ENCODE assay signal across 8 cellular contexts in the genomic region with DNA sequence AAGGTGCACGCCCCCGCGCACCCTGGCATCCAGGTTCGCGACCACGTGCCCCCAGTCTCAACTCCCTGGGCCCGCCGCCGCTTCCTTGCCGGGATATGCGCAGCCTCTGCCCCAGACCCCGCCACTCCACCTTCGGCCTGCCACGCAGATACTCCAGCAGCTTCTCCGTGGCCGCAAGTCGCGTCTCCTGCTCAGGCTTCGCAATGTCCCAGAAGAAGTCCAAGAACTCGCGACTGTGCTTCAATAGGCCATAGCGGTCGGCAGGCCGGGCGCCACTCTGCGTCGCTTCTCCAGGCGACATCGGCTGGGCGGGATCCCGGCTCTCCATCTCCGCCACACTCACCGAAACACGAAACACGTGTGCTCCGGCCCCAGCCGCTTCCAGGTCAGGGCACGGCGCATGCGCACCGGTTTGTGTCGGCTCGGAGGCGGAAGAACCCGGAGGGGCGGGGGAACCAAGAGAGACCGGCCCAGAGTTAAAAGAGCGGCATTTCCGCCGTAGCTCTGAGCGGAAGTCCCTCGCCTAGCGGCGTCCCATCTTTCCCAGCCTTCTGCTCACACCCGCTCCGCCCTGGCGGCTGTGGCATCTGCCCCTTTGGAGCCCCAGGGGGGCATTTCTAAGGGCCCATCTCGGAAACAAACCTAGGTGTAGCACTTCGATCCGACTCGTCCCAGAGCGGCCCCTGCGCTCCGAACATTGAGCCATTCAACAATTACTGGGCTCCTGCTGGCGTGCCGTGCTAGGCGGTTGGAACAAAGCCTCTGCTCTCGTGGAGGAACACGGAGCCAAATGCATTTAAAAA. TPM values are rescaled to one million over a fixed set of nuclear protein-coding genes. Genes with fewer than 3 reads are reported as not detected.
DNase-seq lines count a peak whose midpoint lies in the region; ATAC-seq and TF ChIP-seq lines count a peak whose summit lies in the region.

A gene with protein sequence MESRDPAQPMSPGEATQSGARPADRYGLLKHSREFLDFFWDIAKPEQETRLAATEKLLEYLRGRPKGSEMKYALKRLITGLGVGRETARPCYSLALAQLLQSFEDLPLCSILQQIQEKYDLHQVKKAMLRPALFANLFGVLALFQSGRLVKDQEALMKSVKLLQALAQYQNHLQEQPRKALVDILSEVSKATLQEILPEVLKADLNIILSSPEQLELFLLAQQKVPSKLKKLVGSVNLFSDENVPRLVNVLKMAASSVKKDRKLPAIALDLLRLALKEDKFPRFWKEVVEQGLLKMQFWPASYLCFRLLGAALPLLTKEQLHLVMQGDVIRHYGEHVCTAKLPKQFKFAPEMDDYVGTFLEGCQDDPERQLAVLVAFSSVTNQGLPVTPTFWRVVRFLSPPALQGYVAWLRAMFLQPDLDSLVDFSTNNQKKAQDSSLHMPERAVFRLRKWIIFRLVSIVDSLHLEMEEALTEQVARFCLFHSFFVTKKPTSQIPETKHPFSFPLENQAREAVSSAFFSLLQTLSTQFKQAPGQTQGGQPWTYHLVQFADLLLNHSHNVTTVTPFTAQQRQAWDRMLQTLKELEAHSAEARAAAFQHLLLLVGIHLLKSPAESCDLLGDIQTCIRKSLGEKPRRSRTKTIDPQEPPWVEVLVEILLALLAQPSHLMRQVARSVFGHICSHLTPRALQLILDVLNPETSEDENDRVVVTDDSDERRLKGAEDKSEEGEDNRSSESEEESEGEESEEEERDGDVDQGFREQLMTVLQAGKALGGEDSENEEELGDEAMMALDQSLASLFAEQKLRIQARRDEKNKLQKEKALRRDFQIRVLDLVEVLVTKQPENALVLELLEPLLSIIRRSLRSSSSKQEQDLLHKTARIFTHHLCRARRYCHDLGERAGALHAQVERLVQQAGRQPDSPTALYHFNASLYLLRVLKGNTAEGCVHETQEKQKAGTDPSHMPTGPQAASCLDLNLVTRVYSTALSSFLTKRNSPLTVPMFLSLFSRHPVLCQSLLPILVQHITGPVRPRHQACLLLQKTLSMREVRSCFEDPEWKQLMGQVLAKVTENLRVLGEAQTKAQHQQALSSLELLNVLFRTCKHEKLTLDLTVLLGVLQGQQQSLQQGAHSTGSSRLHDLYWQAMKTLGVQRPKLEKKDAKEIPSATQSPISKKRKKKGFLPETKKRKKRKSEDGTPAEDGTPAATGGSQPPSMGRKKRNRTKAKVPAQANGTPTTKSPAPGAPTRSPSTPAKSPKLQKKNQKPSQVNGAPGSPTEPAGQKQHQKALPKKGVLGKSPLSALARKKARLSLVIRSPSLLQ (N-terminal part only) (minus strand): TSS at position 388 of the 803 bp plus-strand sequence. CDS start 60 bp downstream, at position 328.

- no peaks in the 10 kb centered on the region for H3K9me3 ChIP-seq in PC-3 (ENCODE audit: low read length)

- POLR2A ChIA-PET in PC-3 (lab: Charles Lee; ENCODE audit: unreplicated experiment): no interaction called here

- H3K9me2 ChIP-seq in PC-3 (replicated peaks; ENCODE audit: low read length): no peaks in the 10 kb centered on the region

- H3K36me3 ChIP-seq in PC-3 (ENCODE audit: low read depth, low read length): peaks cover 30% of the 10 kb centered on the region; the same call in 1 of the 2 replicates

- TF ChIP-seq EP300 in Ishikawa (IDR thresholded peaks at IDR 0.05; ENCODE audit: borderline replicate concordance): 0 out of 2 replicates have a peak, but pooled peaks have one; percentile 3

- H3K27me3 ChIP-seq in PC-3 (ENCODE audit: low read length): no peaks in the 10 kb centered on the region

- peak; percentile 79 for ATAC-seq in GM21529 (IDR thresholded peaks at IDR 0.05; ENCODE audit: unreplicated experiment)
- ATAC-seq in PC-3: peak; percentile 96

- CTCF ChIA-PET in PC-3 (lab: Charles Lee): no interaction called here

- H3K9ac ChIP-seq in PC-3 (ENCODE audit: low read length): peak within 1 kb of the TSS; percentile 99

- peak within 1 kb of the TSS; percentile 98 for H3K4me2 ChIP-seq in PC-3 (ENCODE audit: low read length)

- DNase-seq in DMS153 (lab: John Stamatoyannopoulos, UW) (peak; percentile 65), PC-3 (peak; percentile 93), activated T-cell treated with anti-CD3 and anti-CD28 coated beads for 48 hours (ENCODE audit: low read depth) (peak; percentile 96), epithelial cell of proximal tubule (ENCODE audit: low read depth) (peak; percentile 52), mucosa of gallbladder (ENCODE audit: low spot score) (peak; percentile 97)
- peak; percentile 95 for DNase-seq in stimulated activated CD8-positive, alpha-beta memory T cell treated with anti-CD3 and anti-CD28 coated beads, Interleukin-4, amount 100 ng/mL, for 4 hours (ENCODE audit: low read depth in 2 of 2, low spot score in 1 of 2)

- no peaks in the 10 kb centered on the region for H3F3A ChIP-seq in PC-3 (ENCODE audit: low read length, unreplicated experiment)

- H3K27ac ChIP-seq in PC-3 (ENCODE audit: low read length): peak within 1 kb of the TSS; percentile 51

- no peak for TF ChIP-seq RAD21 in Ishikawa (IDR thresholded peaks at IDR 0.05; ENCODE audit: low read depth)

- TF ChIP-seq CTCF in PC-3 (conservative IDR thresholded peaks at IDR 0.05; ENCODE audit: low read depth, low read length) (no peak), epithelial cell of proximal tubule (conservative IDR thresholded peaks at IDR 0.05; ENCODE audit: low read depth, low read length) (no peak)

- intact Hi-C loops in PC-3 (cut with micrococcal nuclease): no loop called here

- H3K4me3 ChIP-seq in PC-3 (ENCODE audit: low read length) (peak within 1 kb of the TSS; percentile 98), epithelial cell of proximal tubule (ENCODE audit: low read depth, low read length) (peak within 1 kb of the TSS; percentile 99)

- H3K4me1 ChIP-seq in PC-3 (ENCODE audit: insufficient read depth, low read length): peaks cover 9% of the 10 kb centered on the region; the same call in 1 of the 2 replicates

- H2AFZ ChIP-seq in PC-3 (ENCODE audit: low read length): peak within 1 kb of the TSS; percentile 75

- no peaks in the 10 kb centered on the region for H4K20me1 ChIP-seq in PC-3 (ENCODE audit: low read length)

- H3K79me2 ChIP-seq in PC-3 (ENCODE audit: low read length): peaks cover 45% of the 10 kb centered on the region

- BruUV-seq in PC-3 (replicated peaks; lab: Mats Ljungman, UMichigan): TSS peak; percentile 63

TF ChIP-seq in Ishikawa, 13 proteins besides CTCF, POLR2A, EP300 and RAD21:
- TF ChIP-seq EGR1 (IDR thresholded peaks at IDR 0.05) (0 out of 2 replicates have a peak, but pooled peaks have one; percentile 18), CREB1 (IDR thresholded peaks at IDR 0.05; ENCODE audit: low read depth) (no peak), MAX (IDR thresholded peaks at IDR 0.05) (peak; percentile 98), USF1 (IDR thresholded peaks at IDR 0.05) (peak; percentile 78), TAF1 (IDR thresholded peaks at IDR 0.05; ENCODE audit: low read depth) (peak; percentile 78), TEAD4 (IDR thresholded peaks at IDR 0.05) (peak; percentile 33; the same call in 1 of the 2 replicates), YY1 (IDR thresholded peaks at IDR 0.05; ENCODE audit: low read depth) (peak; percentile 8; the same call in 1 of the 2 replicates), ZBTB7A (IDR thresholded peaks at IDR 0.05; ENCODE audit: low read depth) (no peak), TCF12 (IDR thresholded peaks at IDR 0.05; ENCODE audit: low read depth) (peak; percentile 72)

RNA-seq across cellular contexts. Expression of the gene that starts here (rescaled TPM):
- 155 and 171 TPM in 2 replicates for total RNA-seq in PC-3 (2014; rRNA removed)
- total RNA-seq in epithelial cell of proximal tubule: 70.9 and 140 TPM in 2 replicates
- 30.8 TPM for total RNA-seq in mucosa of gallbladder

Comparison
In these comparisons a context has a peak if more than half of its experiments do, and no peak if none do; other contexts are left out.
1. Peak in every context shown above with its lines: DNase-seq, ATAC-seq, H3K4me3 ChIP-seq and H3K27ac ChIP-seq.